9 cellular contexts compared by ENCODE assay signal in genomic region chr3:177427096-177427495, GRCh38.
DNase-seq lines count a peak whose midpoint lies in the region; ATAC-seq and TF ChIP-seq lines count a peak whose summit lies in the region.
"Had no signal": no experiment of that assay in that cellular context is flagged by ENCODE, and none has a peak within 500 bp of the region (broad histone marks: within the 10 kb centered on the region; RNA-seq: fewer than 3 reads in every experiment).

No MANE protein-coding gene starts in this region.

- H3K36me3 ChIP-seq in gastrocnemius medialis = no peaks in the 10 kb centered on the region

- H3K27ac Mint-ChIP-seq in activated CD4-positive, alpha-beta T cell treated with anti-CD3 and anti-CD28 coated beads for 36 hours = peak overlapping the region; percentile 92
- H3K27ac Mint-ChIP-seq in activated CD4-positive, alpha-beta memory T cell treated with anti-CD3 and anti-CD28 coated beads, Interleukin-2, amount 10 ng/mL, durations not matched to agents 7 days and 5 days = peak overlapping the region; percentile 73

- H3K9me3 Mint-ChIP-seq in activated CD4-positive, alpha-beta T cell treated with anti-CD3 and anti-CD28 coated beads for 36 hours (ENCODE audit: low read depth) = no peaks in the 10 kb centered on the region
- no peaks in the 10 kb centered on the region for H3K9me3 Mint-ChIP-seq in activated CD4-positive, alpha-beta memory T cell treated with anti-CD3 and anti-CD28 coated beads, Interleukin-2, amount 10 ng/mL, durations not matched to agents 7 days and 5 days

- POLR2A ChIA-PET in activated CD4-positive, alpha-beta T cell treated with anti-CD3 and anti-CD28 coated beads for 36 hours (lab: Charles Lee) = interaction anchor here (0.7 to 1.4 kb wide), 3 partner anchors 89 to 388 kb away, joined by 3 to 5 read pairs (median 3); partner anchors contain the start of gene TBL1XR1
- POLR2A ChIA-PET in activated CD4-positive, alpha-beta memory T cell treated with anti-CD3 and anti-CD28 coated beads, Interleukin-2, amount 10 ng/mL, durations not matched to agents 7 days and 5 days (lab: Charles Lee) = interaction anchor here (0.7 to 2.5 kb wide), 9 partner anchors 16 to 253 kb away, joined by 3 to 19 read pairs (median 5); partner anchors contain the start of gene TBL1XR1

- H3K9me3 ChIP-seq in gastrocnemius medialis = no peaks in the 10 kb centered on the region

- H3K4me1 Mint-ChIP-seq in activated CD4-positive, alpha-beta T cell treated with anti-CD3 and anti-CD28 coated beads for 36 hours = peaks cover 31% of the 10 kb centered on the region
- H3K4me1 Mint-ChIP-seq in activated CD4-positive, alpha-beta memory T cell treated with anti-CD3 and anti-CD28 coated beads, Interleukin-2, amount 10 ng/mL, durations not matched to agents 7 days and 5 days = peaks cover 25% of the 10 kb centered on the region

- H3K27me3 ChIP-seq in gastrocnemius medialis = no peaks in the 10 kb centered on the region

- H3K27ac ChIP-seq in gastrocnemius medialis = no peak overlapping the region
- H3K27ac ChIP-seq: 22Rv1 had no signal

- peak overlapping the region; percentile 47 for H3K4me3 Mint-ChIP-seq in activated CD4-positive, alpha-beta T cell treated with anti-CD3 and anti-CD28 coated beads for 36 hours
- H3K4me3 Mint-ChIP-seq in activated CD4-positive, alpha-beta memory T cell treated with anti-CD3 and anti-CD28 coated beads, Interleukin-2, amount 10 ng/mL, durations not matched to agents 7 days and 5 days = peak overlapping the region; percentile 56

- DNase-seq in activated CD4-positive, alpha-beta T cell treated with anti-CD3 and anti-CD28 coated beads for 36 hours = peak; percentile 77
- no peak for DNase-seq in activated CD4-positive, alpha-beta T cell treated with anti-CD3 and anti-CD28 coated beads for 1 hour
- DNase-seq in activated CD4-positive, alpha-beta memory T cell treated with anti-CD3 and anti-CD28 coated beads, Interleukin-2, amount 10 ng/mL, durations not matched to agents 7 days and 5 days = peak; percentile 65
- peak; percentile 23 for DNase-seq in stimulated activated CD4-positive, alpha-beta T cell treated with anti-CD3 and anti-CD28 coated beads, Interleukin-2, amount 100 ng/mL, for 4 hours (ENCODE audit: low read depth)
- DNase-seq in EL (no peak), gastrocnemius medialis (no peak), GM03348 (ENCODE audit: low spot score) (no peak)

- peaks cover 3% of the 10 kb centered on the region for H3K36me3 Mint-ChIP-seq in activated CD4-positive, alpha-beta T cell treated with anti-CD3 and anti-CD28 coated beads for 36 hours (ENCODE audit: low read depth)
- H3K36me3 Mint-ChIP-seq in activated CD4-positive, alpha-beta memory T cell treated with anti-CD3 and anti-CD28 coated beads, Interleukin-2, amount 10 ng/mL, durations not matched to agents 7 days and 5 days (ENCODE audit: low read depth) = no peaks in the 10 kb centered on the region

- in situ Hi-C loops in gastrocnemius medialis (cut with MboI; ENCODE audit: low sequenced_read_pairs in 4 of 4) = no loop called here

- no peak overlapping the region for H3K4me3 ChIP-seq in gastrocnemius medialis

- no peak for TF ChIP-seq POLR2A in gastrocnemius medialis (IDR thresholded peaks at IDR 0.05)

- no peak for TF ChIP-seq CTCF in gastrocnemius medialis (IDR thresholded peaks at IDR 0.05 in 4 of 5, conservative IDR thresholded peaks at IDR 0.05 in 1 of 5)

- peak; percentile 97 for ATAC-seq in activated CD4-positive, alpha-beta T cell treated with anti-CD3 and anti-CD28 coated beads for 36 hours
- peak; percentile 99 for ATAC-seq in HG03378 (IDR thresholded peaks at IDR 0.05; ENCODE audit: unreplicated experiment)
- ATAC-seq in gastrocnemius medialis = no peak

- intact Hi-C loops in activated CD4-positive, alpha-beta T cell treated with anti-CD3 and anti-CD28 coated beads for 36 hours (cut with DNase I, micrococcal nuclease) = loop anchor here (1.0 to 5.0 kb wide), 11 partner anchors 67 to 575 kb away; partner anchors contain the start of gene TBL1XR1 (in 1 of the 2)
- intact Hi-C loops in gastrocnemius medialis (cut with DNase I; ENCODE audit: low total_unique reads) = no loop called here

- H3K27me3 Mint-ChIP-seq in activated CD4-positive, alpha-beta T cell treated with anti-CD3 and anti-CD28 coated beads for 36 hours = peaks cover 3% of the 10 kb centered on the region
- H3K27me3 Mint-ChIP-seq in activated CD4-positive, alpha-beta memory T cell treated with anti-CD3 and anti-CD28 coated beads, Interleukin-2, amount 10 ng/mL, durations not matched to agents 7 days and 5 days = peaks cover 6% of the 10 kb centered on the region

- CTCF ChIA-PET in activated CD4-positive, alpha-beta T cell treated with anti-CD3 and anti-CD28 coated beads for 36 hours (lab: Charles Lee) = interaction anchor here (0.8 to 1.9 kb wide), 3 partner anchors 12 to 67 kb away, joined by 3 to 8 read pairs (median 3); no protein-coding TSS in a partner anchor
- CTCF ChIA-PET in activated CD4-positive, alpha-beta memory T cell treated with anti-CD3 and anti-CD28 coated beads, Interleukin-2, amount 10 ng/mL, durations not matched to agents 7 days and 5 days (lab: Charles Lee) = interaction anchor here (0.6 kb wide), 2 partner anchors 12 to 226 kb away, joined by 3 read pairs; no protein-coding TSS in a partner anchor

- H3K4me1 ChIP-seq in gastrocnemius medialis = no peaks in the 10 kb centered on the region

Comparison
In these comparisons a context has a peak if more than half of its experiments do, and no peak if none do; other contexts are left out.
1. DNase-seq: peak in activated CD4-positive, alpha-beta T cell treated with anti-CD3 and anti-CD28 coated beads for 36 hours (single experiment), activated CD4-positive, alpha-beta memory T cell treated with anti-CD3 and anti-CD28 coated beads, Interleukin-2, amount 10 ng/mL, durations not matched to agents 7 days and 5 days (single experiment) and stimulated activated CD4-positive, alpha-beta T cell treated with anti-CD3 and anti-CD28 coated beads, Interleukin-2, amount 100 ng/mL, for 4 hours (single experiment); none in activated CD4-positive, alpha-beta T cell treated with anti-CD3 and anti-CD28 coated beads for 1 hour (single experiment), EL (single experiment), gastrocnemius medialis (0 of 2) and GM03348 (single experiment).
2. ATAC-seq: peak in activated CD4-positive, alpha-beta T cell treated with anti-CD3 and anti-CD28 coated beads for 36 hours (single experiment) and HG03378 (single experiment); none in gastrocnemius medialis (0 of 2).